8 cellular contexts compared by ENCODE assay signal in genomic region chr9:122092611-122093506, GRCh38. TPM values are rescaled to one million over a fixed set of nuclear protein-coding genes. Genes with fewer than 3 reads are reported as not detected.
DNase-seq lines count a peak whose midpoint lies in the region; ATAC-seq and FAIRE-seq lines count a peak whose summit lies in the region.

TTLL11 (minus strand) TSS chr9:122093308; CDS start chr9:122093148, 160 bp downstream.

- peaks cover 6% of the 10 kb centered on the region for H3K4me1 ChIP-seq in iPS-18a (ENCODE audit: control insufficient read depth, low read depth, low read length)
- peaks cover 23% of the 10 kb centered on the region for H3K4me1 ChIP-seq in skeletal muscle satellite cell (ENCODE audit: control insufficient read depth, insufficient read depth, low read length)

- H3K36me3 ChIP-seq in iPS-18a (ENCODE audit: control insufficient read depth, low read depth, low read length) (no peaks in the 10 kb centered on the region), skeletal muscle satellite cell (ENCODE audit: insufficient read depth, low read length) (no peaks in the 10 kb centered on the region)

- H3K27me3 ChIP-seq in iPS-18a (ENCODE audit: control insufficient read depth, insufficient read depth, low read length), result peaks cover 33% of the 10 kb centered on the region
- peaks cover 6% of the 10 kb centered on the region for H3K27me3 ChIP-seq in skeletal muscle satellite cell (ENCODE audit: control insufficient read depth, insufficient read depth, low read length)

- DNase-seq in NCI-H2107 treated with DMSO at 0.1 percent for 48 hours (lab: John Stamatoyannopoulos, UW; ENCODE audit: unreplicated experiment), result peak; percentile 51
- peak; percentile 93 for DNase-seq in UCSD-AML1 (lab: John Stamatoyannopoulos, UW; ENCODE audit: unreplicated experiment)
- peak; percentile 68 for DNase-seq in brain pericyte (ENCODE audit: low read depth, low spot score)

- H3K9ac ChIP-seq in iPS-18a (ENCODE audit: low read length) (no peak within 1 kb of the TSS), skeletal muscle satellite cell (ENCODE audit: low read depth, low read length) (peak within 1 kb of the TSS; percentile 85)

- H3K4me2 ChIP-seq in skeletal muscle satellite cell (ENCODE audit: low read length), result peak within 1 kb of the TSS; percentile 90

- H3K4me3 ChIP-seq in iPS-18a (ENCODE audit: low read length), result peak within 1 kb of the TSS; percentile 74
- H3K4me3 ChIP-seq in skeletal muscle satellite cell (ENCODE audit: low read length), result peak within 1 kb of the TSS; percentile 91

- FAIRE-seq in A204.1 (lab: Jason Lieb, UNC), result peak; percentile 23

- no peaks in the 10 kb centered on the region for H3K9me3 ChIP-seq in iPS-18a (ENCODE audit: control insufficient read depth, low read depth, low read length)
- no peaks in the 10 kb centered on the region for H3K9me3 ChIP-seq in skeletal muscle satellite cell (replicated peaks; ENCODE audit: low read length)

- no peak within 1 kb of the TSS for H3K27ac ChIP-seq in iPS-18a (ENCODE audit: low read length)

- ATAC-seq in GM18858 (IDR thresholded peaks at IDR 0.05; ENCODE audit: unreplicated experiment) (peak; percentile 79), HG03066 (IDR thresholded peaks at IDR 0.05; ENCODE audit: low read depth, unreplicated experiment) (peak; percentile 84)

RNA-seq across cellular contexts. Expression of gene TTLL11, which starts in this region (rescaled TPM):
- 5.9 and 6.1 TPM in 2 replicates for total RNA-seq in skeletal muscle satellite cell (2012; rRNA removed)
